ENCODE assay signal across 6 cellular contexts in genomic region chr20:51167911-51168310, GRCh38.
DNase-seq lines count a peak whose midpoint lies in the region; ATAC-seq and TF ChIP-seq lines count a peak whose summit lies in the region.
"Not testable (repeated sequence)": the region's sequence is repeated elsewhere in the genome, so short reads cannot be mapped to it uniquely, and the experiment has no call there.

No MANE protein-coding gene starts in this region.

- H3K27ac Mint-ChIP-seq in osteocyte (ENCODE audit: unreplicated experiment), result not testable (repeated sequence)

- not testable (repeated sequence) for H3K36me3 ChIP-seq in MM.1S (replicated peaks; ENCODE audit: insufficient read depth, low read length); RWPE2 (ENCODE audit: low read depth); esophagus muscularis mucosa

- not testable (repeated sequence) for H3F3A ChIP-seq in MM.1S (ENCODE audit: insufficient read depth, low read length)

- TF ChIP-seq CTCF in MM.1S (IDR thresholded peaks at IDR 0.05; ENCODE audit: low read length); RWPE2 (IDR thresholded peaks at IDR 0.05; ENCODE audit: poor library complexity, severe bottlenecking); esophagus muscularis mucosa (IDR thresholded peaks at IDR 0.05); osteocyte (IDR thresholded peaks at IDR 0.05): not testable (repeated sequence)

- H3K4me3 Mint-ChIP-seq in osteocyte (ENCODE audit: unreplicated experiment), result not testable (repeated sequence)

- 90% methylated on average over 4 of the region's 4 CpGs for WGBS in esophagus muscularis mucosa

- not testable (repeated sequence) for DNase-seq in MM.1S
- DNase-seq in RWPE2 (ENCODE audit: low spot score) (peak; percentile 64), esophagus muscularis mucosa (ENCODE audit: extremely low spot score) (peak; percentile 64), left lobe of liver (ENCODE audit: low spot score) (peak; percentile 19), osteocyte (ENCODE audit: extremely low spot score, unreplicated experiment) (peak; percentile 56), ureter (ENCODE audit: low spot score) (peak; percentile 27)

- ATAC-seq in RWPE2 (ENCODE audit: low read depth); left lobe of liver: not testable (repeated sequence)

- TF ChIP-seq POLR2A in esophagus muscularis mucosa (IDR thresholded peaks at IDR 0.05; ENCODE audit: low read depth), result not testable (repeated sequence)

- peaks cover 11% of the 10 kb centered on the region for H3K9me3 Mint-ChIP-seq in osteocyte (ENCODE audit: unreplicated experiment)

- H4K20me1 ChIP-seq in MM.1S (ENCODE audit: insufficient read depth, low read length), result not testable (repeated sequence)

- not testable (repeated sequence) for H3K9me2 ChIP-seq in MM.1S (replicated peaks; ENCODE audit: insufficient read depth, low read length)

- intact Hi-C loops in esophagus muscularis mucosa (cut with DNase I), result not testable (repeated sequence)

- not testable (repeated sequence) for H3K27ac ChIP-seq in MM.1S (ENCODE audit: low read length); RWPE2 (ENCODE audit: poor library complexity, severe bottlenecking); esophagus muscularis mucosa (replicated peaks in 1 of 4)

- H3K4me2 ChIP-seq in MM.1S (ENCODE audit: low read depth, low read length), result peak overlapping the region; percentile 11; the same call in 1 of the 2 replicates

- not testable (repeated sequence) for H3K9ac ChIP-seq in MM.1S (ENCODE audit: low read length)

- H2AFZ ChIP-seq in MM.1S (ENCODE audit: low read length), result 0 out of 2 replicates have a peak overlapping the region, but pooled peaks have one; percentile 27

- H3K4me3 ChIP-seq in MM.1S (ENCODE audit: low read length); RWPE2 (ENCODE audit: severe bottlenecking); esophagus muscularis mucosa: not testable (repeated sequence)

- H3K27me3 ChIP-seq in MM.1S (replicated peaks; ENCODE audit: insufficient read depth, low read length); RWPE2 (ENCODE audit: insufficient read depth, poor library complexity, severe bottlenecking); esophagus muscularis mucosa: not testable (repeated sequence)

- TF ChIP-seq EP300 in esophagus muscularis mucosa (IDR thresholded peaks at IDR 0.05), result not testable (repeated sequence)

- H3K4me1 ChIP-seq in MM.1S (ENCODE audit: low read length); esophagus muscularis mucosa: not testable (repeated sequence)
- peaks cover 10% of the 10 kb centered on the region for H3K4me1 ChIP-seq in RWPE2 (ENCODE audit: insufficient read depth, poor library complexity, severe bottlenecking)

- H3K27me3 Mint-ChIP-seq in osteocyte (ENCODE audit: unreplicated experiment), result peaks cover 41% of the 10 kb centered on the region

- not testable (repeated sequence) for H3K36me3 Mint-ChIP-seq in osteocyte (ENCODE audit: unreplicated experiment)

- H3K4me1 Mint-ChIP-seq in osteocyte (ENCODE audit: unreplicated experiment), result not testable (repeated sequence)

- H3K9me3 ChIP-seq in MM.1S (replicated peaks; ENCODE audit: insufficient read depth, low read length); RWPE2 (ENCODE audit: severe bottlenecking); esophagus muscularis mucosa: not testable (repeated sequence)

- H3K79me2 ChIP-seq in MM.1S (ENCODE audit: low read length), result not testable (repeated sequence)
